34 cellular contexts compared by ENCODE assay signal in genomic region chr2:125584732-125585131, GRCh38.
DNase-seq lines count a peak whose midpoint lies in the region; ATAC-seq, FAIRE-seq and TF ChIP-seq lines count a peak whose summit lies in the region.
"Had no signal": no experiment of that assay in that cellular context is flagged by ENCODE, and none has a peak within 500 bp of the region (broad histone marks: within the 10 kb centered on the region; RNA-seq: fewer than 3 reads in every experiment).

No MANE protein-coding gene starts in this region.

- H3K14ac ChIP-seq in IMR-90 (replicated peaks; ENCODE audit: low read depth, low read length): no peak overlapping the region

- TF ChIP-seq CTCF in HepG2 (CRISPR knock-in tag; IDR thresholded peaks at IDR 0.05): no peak
- TF ChIP-seq CTCF in right lobe of liver (IDR thresholded peaks at IDR 0.05): no peak
- no peak for TF ChIP-seq CTCF in A549 (IDR thresholded peaks at IDR 0.05)
- TF ChIP-seq CTCF in IMR-90 (conservative IDR thresholded peaks at IDR 0.05; ENCODE audit: low read depth, low read length): no peak
- TF ChIP-seq CTCF in K562 (IDR thresholded peaks at IDR 0.05 in 2 of 3, conservative IDR thresholded peaks at IDR 0.05 in 1 of 3; ENCODE audit: insufficient read depth in 2 of 3, low read depth in 1 of 3, low read length in 3 of 3): no peak

- no peaks in the 10 kb centered on the region for H4K20me1 ChIP-seq in HepG2 (ENCODE audit: insufficient read depth, low read length)
- H4K20me1 ChIP-seq in IMR-90 (ENCODE audit: insufficient read depth, low read length): no peaks in the 10 kb centered on the region
- no peaks in the 10 kb centered on the region for H4K20me1 ChIP-seq in K562 (replicated peaks; ENCODE audit: control insufficient read depth, insufficient read depth, low read length)
- H4K20me1 ChIP-seq: BLaER1; BLaER1 treated with 17β-estradiol and CSF1 and Interleukin-3, amounts not matched to agents 10 nM and 100 nM had no signal

- H3K27ac ChIP-seq in HepG2 (ENCODE audit: extremely low read length, insufficient read depth, low read length): no peak overlapping the region
- no peak overlapping the region for H3K27ac ChIP-seq in right lobe of liver
- H3K27ac ChIP-seq in A549: no peak overlapping the region
- no peak overlapping the region for H3K27ac ChIP-seq in IMR-90 (ENCODE audit: insufficient read depth, low read length)
- H3K27ac ChIP-seq in K562 (ENCODE audit: extremely low read depth, low read depth, low read length): no peak overlapping the region
- H3K27ac ChIP-seq: 22Rv1; BLaER1; BLaER1 treated with 17β-estradiol and CSF1 and Interleukin-3, amounts not matched to agents 10 nM and 100 nM; C4-2B had no signal

- H4K8ac ChIP-seq in IMR-90 (ENCODE audit: low read depth in 2 of 2, low read length in 2 of 2): no peak overlapping the region

- dilution Hi-C loops in IMR-90 (cut with HindIII; ENCODE audit: low sequenced_read_pairs, unreplicated experiment): no loop called here

- no peak overlapping the region for H2BK120ac ChIP-seq in IMR-90 (ENCODE audit: low read depth, low read length)

- no TSS peak for BruUV-seq in HepG2 (replicated peaks; lab: Mats Ljungman, UMichigan)
- no TSS peak for BruUV-seq in IMR-90 (replicated peaks; lab: Mats Ljungman, UMichigan)
- BruUV-seq in K562 (replicated peaks; lab: Mats Ljungman, UMichigan): no TSS peak

- no peak for TF ChIP-seq EP300 in HepG2 (IDR thresholded peaks at IDR 0.05; ENCODE audit: low read depth in 2 of 2, low read length in 2 of 2)
- no peak for TF ChIP-seq EP300 in HepG2 (CRISPR knock-in tag; IDR thresholded peaks at IDR 0.05; ENCODE audit: borderline replicate concordance)
- no peak for TF ChIP-seq EP300 in A549 (IDR thresholded peaks at IDR 0.05)
- TF ChIP-seq EP300 in K562 (IDR thresholded peaks at IDR 0.05; ENCODE audit: low read length): no peak

- no peak overlapping the region for H3K23ac ChIP-seq in IMR-90 (ENCODE audit: low read depth, low read length)

- H3K79me2 ChIP-seq in HepG2 (ENCODE audit: insufficient read depth, low read length) (no peaks in the 10 kb centered on the region), K562 (ENCODE audit: control insufficient read depth, insufficient read depth, low read length) (no peaks in the 10 kb centered on the region)

- FAIRE-seq in HepG2 (lab: Jason Lieb, UNC) (no peak), A549 (lab: Jason Lieb, UNC) (no peak), K562 (lab: Jason Lieb, UNC) (no peak)
- FAIRE-seq: A204.1, D721Med had no signal

- intact Hi-C loops in HepG2 (cut with micrococcal nuclease; ENCODE audit: unreplicated experiment) (loop anchor here (1.0 to 5.0 kb wide), 2 partner anchors 11 to 962 kb away; no protein-coding TSS in a partner anchor), right lobe of liver (cut with DNase I) (no loop called here), IMR-90 (cut with micrococcal nuclease) (no loop called here), K562 (cut with micrococcal nuclease) (no loop called here)

- H3K9me3 ChIP-seq in HepG2 (ENCODE audit: low read length): peaks cover 74% of the 10 kb centered on the region
- no peaks in the 10 kb centered on the region for H3K9me3 ChIP-seq in right lobe of liver
- H3K9me3 ChIP-seq in A549: no peaks in the 10 kb centered on the region
- H3K9me3 ChIP-seq in IMR-90 (ENCODE audit: control insufficient read depth, insufficient read depth, low read length): peaks cover 2% of the 10 kb centered on the region; the same call in 1 of the 2 replicates
- no peaks in the 10 kb centered on the region for H3K9me3 ChIP-seq in K562 (replicated peaks; ENCODE audit: control insufficient read depth, insufficient read depth, low read depth, low read length)
- H3K9me3 ChIP-seq: BE2C; BLaER1; BLaER1 treated with 17β-estradiol and CSF1 and Interleukin-3, amounts not matched to agents 10 nM and 100 nM; Caco-2 had no signal

- no peak overlapping the region for H2AK9ac ChIP-seq in IMR-90 (replicated peaks; ENCODE audit: low read depth, low read length, poor library complexity)

- no peak overlapping the region for H3K4ac ChIP-seq in IMR-90 (ENCODE audit: low read depth, low read length)

- H4K5ac ChIP-seq in IMR-90 (ENCODE audit: low read depth, low read length): no peak overlapping the region

- no peak for TF ChIP-seq POLR2A in HepG2 (IDR thresholded peaks at IDR 0.05; ENCODE audit: insufficient read depth in 1 of 2, low read depth in 2 of 2, low read length in 2 of 2)
- TF ChIP-seq POLR2A in right lobe of liver (IDR thresholded peaks at IDR 0.05): no peak
- TF ChIP-seq POLR2A in A549 (IDR thresholded peaks at IDR 0.05; ENCODE audit: low read length): no peak
- no peak for TF ChIP-seq POLR2A in IMR-90 (IDR thresholded peaks at IDR 0.05; ENCODE audit: low read depth, low read length)
- TF ChIP-seq POLR2A in K562 (conservative IDR thresholded peaks at IDR 0.05): no peak

- no peak overlapping the region for H3K9ac ChIP-seq in HepG2 (ENCODE audit: insufficient read depth, low read depth, low read length)
- H3K9ac ChIP-seq in IMR-90 (ENCODE audit: low read depth, low read length): no peak overlapping the region
- no peak overlapping the region for H3K9ac ChIP-seq in K562 (ENCODE audit: insufficient read depth in 1 of 2, low read depth in 2 of 2, low read length in 2 of 2)
- H3K9ac ChIP-seq: BLaER1; BLaER1 treated with 17β-estradiol and CSF1 and Interleukin-3, amounts not matched to agents 10 nM and 100 nM had no signal

- POLR2A ChIA-PET in HepG2 (lab: Yijun Ruan, JAX): no interaction called here
- POLR2A ChIA-PET in A549 (lab: Yijun Ruan, JAX): no interaction called here
- POLR2A ChIA-PET in IMR-90 (lab: Charles Lee; ENCODE audit: unreplicated experiment): no interaction called here
- POLR2A ChIA-PET in K562 (lab: Yijun Ruan, JAX): no interaction called here

- H2AFZ ChIP-seq in HepG2 (ENCODE audit: low read length) (no peak overlapping the region), IMR-90 (replicated peaks; ENCODE audit: low read length, poor library complexity) (no peak overlapping the region), K562 (ENCODE audit: low read depth, low read length) (no peak overlapping the region)

- no peak overlapping the region for H2AK5ac ChIP-seq in IMR-90 (ENCODE audit: low read depth, low read length)

- no peak overlapping the region for H3K18ac ChIP-seq in IMR-90 (ENCODE audit: low read depth, low read length)

- in situ Hi-C loops in HepG2 (cut with HindIII; ENCODE audit: extremely low pct_ligation_motif_present, low pct_unique_long_range_greater_than_20kb): no loop called here
- in situ Hi-C loops in IMR-90 (cut with MboI; ENCODE audit: low sequenced_read_pairs): no loop called here
- in situ Hi-C loops in K562 (cut with MboI): no loop called here

- H3K36me3 ChIP-seq in HepG2 (replicated peaks in 1 of 2; ENCODE audit: control insufficient read depth in 1 of 2, insufficient read depth in 2 of 2, low read length in 2 of 2) (no peaks in the 10 kb centered on the region), right lobe of liver (no peaks in the 10 kb centered on the region), IMR-90 (ENCODE audit: control insufficient read depth, insufficient read depth, low read length) (no peaks in the 10 kb centered on the region), K562 (ENCODE audit: control insufficient read depth, insufficient read depth, low read length) (no peaks in the 10 kb centered on the region)
- H3K36me3 ChIP-seq: BE2C; BLaER1; BLaER1 treated with 17β-estradiol and CSF1 and Interleukin-3, amounts not matched to agents 10 nM and 100 nM had no signal

- H3K4me3 ChIP-seq in HepG2 (replicated peaks in 1 of 3; ENCODE audit: insufficient read depth in 1 of 3, low read depth in 2 of 3, low read length in 3 of 3) (no peak overlapping the region), right lobe of liver (no peak overlapping the region), A549 (no peak overlapping the region), IMR-90 (ENCODE audit: insufficient read depth, low read depth, low read length) (no peak overlapping the region), K562 (no peak overlapping the region)
- H3K4me3 ChIP-seq: BLaER1; BLaER1 treated with 17β-estradiol and CSF1 and Interleukin-3, amounts not matched to agents 10 nM and 100 nM had no signal

- CTCF ChIA-PET in HepG2 (lab: Yijun Ruan, JAX; ENCODE audit: low intra/inter-chr PET ratio, low total read pairs) (no interaction called here), A549 (lab: Yijun Ruan, JAX) (interaction anchor here (0.6 kb wide), 1 partner anchor 775 kb away, joined by 3 read pairs; no protein-coding TSS in a partner anchor), IMR-90 (lab: Yijun Ruan, JAX) (no interaction called here), K562 (lab: Yijun Ruan, JAX; ENCODE audit: low intra/inter-chr PET ratio) (no interaction called here)

- H2BK15ac ChIP-seq in IMR-90 (ENCODE audit: low read depth, low read length): no peak overlapping the region

- H3K79me1 ChIP-seq in IMR-90 (ENCODE audit: low read depth in 1 of 2, low read length in 2 of 2): no peaks in the 10 kb centered on the region

- H4K91ac ChIP-seq in IMR-90 (ENCODE audit: insufficient read depth, low read depth, low read length): no peak overlapping the region

- TF ChIP-seq RAD21 in HepG2 (CRISPR knock-in tag; IDR thresholded peaks at IDR 0.05): no peak
- no peak for TF ChIP-seq RAD21 in A549 (conservative IDR thresholded peaks at IDR 0.05 in 1 of 2, IDR thresholded peaks at IDR 0.05 in 1 of 2)
- no peak for TF ChIP-seq RAD21 in IMR-90 (IDR thresholded peaks at IDR 0.05; ENCODE audit: low read length)
- TF ChIP-seq RAD21 in K562 (CRISPR knock-in tag; conservative IDR thresholded peaks at IDR 0.05 in 1 of 2, IDR thresholded peaks at IDR 0.05 in 1 of 2): no peak

- H3K4me2 ChIP-seq in HepG2 (ENCODE audit: low read depth, low read length) (no peak overlapping the region), A549 (no peak overlapping the region), IMR-90 (ENCODE audit: low read depth, low read length) (no peak overlapping the region), K562 (ENCODE audit: insufficient read depth, low read length) (no peak overlapping the region)
- H3K4me2 ChIP-seq: BLaER1; BLaER1 treated with 17β-estradiol and CSF1 and Interleukin-3, amounts not matched to agents 10 nM and 100 nM had no signal

- WGBS in HepG2 (ENCODE audit: low lambda C conversion rate): 2% methylated on average over 1 of the region's 1 CpG
- WGBS in right lobe of liver (ENCODE audit: insufficient coverage, low coverage, low lambda C conversion rate, missing lambda C conversion rate): 29% methylated on average over 1 of the region's 1 CpG
- 12% methylated on average over 1 of the region's 1 CpG for WGBS in A549 (ENCODE audit: missing lambda C conversion rate)
- WGBS in IMR-90 (ENCODE audit: extremely low coverage in 2 of 2, insufficient read length in 1 of 2), 2 experiments: no CpG with 5 or more reads among the region's 1 CpG
- WGBS in K562 (ENCODE audit: insufficient coverage, low coverage, missing lambda C conversion rate): 0% methylated on average over 1 of the region's 1 CpG

- H3K4me1 ChIP-seq in HepG2 (ENCODE audit: insufficient read depth, low read length) (no peaks in the 10 kb centered on the region), right lobe of liver (no peaks in the 10 kb centered on the region), A549 (no peaks in the 10 kb centered on the region), IMR-90 (ENCODE audit: control insufficient read depth, insufficient read depth, low read length) (no peaks in the 10 kb centered on the region), K562 (replicated peaks in 1 of 2; ENCODE audit: control insufficient read depth in 2 of 2, insufficient read depth in 2 of 2, low read length in 2 of 2) (no peaks in the 10 kb centered on the region)
- H3K4me1 ChIP-seq: BE2C; BLaER1; BLaER1 treated with 17β-estradiol and CSF1 and Interleukin-3, amounts not matched to agents 10 nM and 100 nM; Caco-2 had no signal

- H2BK20ac ChIP-seq in IMR-90 (ENCODE audit: low read depth, low read length): no peak overlapping the region

- no peak overlapping the region for H3K56ac ChIP-seq in IMR-90 (ENCODE audit: extremely low read depth, insufficient read depth, low read length)

- ATAC-seq in HepG2 (no peak), right lobe of liver (no peak), A549 (no peak), IMR-90 (ENCODE audit: low read depth) (no peak), K562 (no peak), GM18517 (IDR thresholded peaks at IDR 0.05; ENCODE audit: unreplicated experiment) (no peak)
- ATAC-seq: CD8-positive, alpha-beta T cell had no signal

- H2BK5ac ChIP-seq in IMR-90 (ENCODE audit: low read depth, low read length, poor library complexity, severe bottlenecking): no peak overlapping the region

- DNase-seq in HepG2 (ENCODE audit: low spot score) (no peak), right lobe of liver (no peak), A549 (ENCODE audit: low read depth in 1 of 2, low spot score in 1 of 2) (no peak), IMR-90 (no peak), K562 (ENCODE audit: extremely low read depth in 1 of 4, low spot score in 3 of 4) (no peak), NCI-H510A (lab: John Stamatoyannopoulos, UW) (no peak), foreskin melanocyte (no peak)
- DNase-seq: 8988T; ACHN; AML-193; BE2C; C1 segment of cervical spinal cord; Caco-2; Calu3; CD4-positive, alpha-beta memory T cell; CD4-positive, alpha-beta T cell; CD4-positive, CD25-positive, alpha-beta regulatory T cell; CD8-positive, alpha-beta memory T cell; CD8-positive, alpha-beta T cell; COR-L47; DMS 273 treated with DMSO at 0.1 percent for 48 hours; DMS153; DMS53; DMS79; DMS79 treated with DMSO at 0.1 percent for 48 hours; DND-41; EL had no signal

- H3K9me1 ChIP-seq in IMR-90 (ENCODE audit: insufficient read depth, low read length) (no peaks in the 10 kb centered on the region), K562 (ENCODE audit: control insufficient read depth, insufficient read depth, low read length) (no peaks in the 10 kb centered on the region)

- no peaks in the 10 kb centered on the region for H3K27me3 ChIP-seq in HepG2 (ENCODE audit: control insufficient read depth in 1 of 2, insufficient read depth in 2 of 2, low read length in 2 of 2)
- no peaks in the 10 kb centered on the region for H3K27me3 ChIP-seq in right lobe of liver
- no peaks in the 10 kb centered on the region for H3K27me3 ChIP-seq in IMR-90 (ENCODE audit: control insufficient read depth, insufficient read depth, low read length)
- H3K27me3 ChIP-seq in K562 (ENCODE audit: control insufficient read depth in 2 of 2, insufficient read depth in 2 of 2, low read length in 2 of 2): no peaks in the 10 kb centered on the region
- H3K27me3 ChIP-seq: BE2C; BLaER1; BLaER1 treated with 17β-estradiol and CSF1 and Interleukin-3, amounts not matched to agents 10 nM and 100 nM had no signal

Comparison
In these comparisons a context has a peak if more than half of its experiments do, and no peak if none do; other contexts are left out.
1. Of the 241 proteins assayed by ChIP-seq in both HepG2 and K562: peak only in HepG2: none; only in K562: none; in both: MAFF and MAFK; in neither: 239.